8 cellular contexts compared by ENCODE assay signal in the genomic region with DNA sequence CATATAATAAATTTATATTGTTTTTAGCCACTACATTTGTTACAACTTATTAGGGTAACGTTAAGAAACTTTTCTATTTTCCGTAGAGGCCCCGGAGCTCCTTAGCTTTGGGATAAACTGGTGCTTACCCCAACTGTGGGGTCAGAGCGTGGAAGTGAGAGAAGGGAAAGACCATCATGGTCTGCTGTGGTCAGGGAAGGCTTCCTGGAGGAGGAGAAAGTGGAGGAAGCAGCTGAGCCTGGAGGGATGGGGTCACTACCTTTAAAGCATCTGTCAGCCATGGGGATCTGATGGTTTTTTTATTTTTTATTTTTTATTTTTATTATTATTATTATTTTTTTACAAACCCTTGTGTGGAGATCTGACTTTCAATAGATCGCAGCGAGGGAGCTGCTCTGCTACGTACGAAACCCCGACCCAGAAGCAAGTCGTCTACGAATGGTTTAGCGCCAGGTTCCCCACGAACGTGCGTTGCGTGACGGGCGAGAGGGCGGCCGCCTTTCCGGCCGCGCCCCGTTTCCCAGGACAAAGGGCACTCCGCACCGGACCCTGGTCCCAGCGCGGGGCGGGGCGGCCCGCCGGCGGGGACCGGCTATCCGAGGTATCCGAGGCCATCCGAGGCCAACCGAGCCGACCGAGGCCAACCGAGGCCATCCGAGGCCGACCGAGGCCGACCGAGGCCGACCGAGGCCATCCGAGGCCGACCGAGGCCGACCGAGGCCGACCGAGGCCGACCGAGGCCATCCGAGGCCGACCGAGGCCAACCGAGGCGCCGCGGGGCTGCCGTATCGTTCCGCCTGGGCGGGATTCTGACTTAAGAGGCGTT.
DNase-seq lines count a peak whose midpoint lies in the region; ATAC-seq and TF ChIP-seq lines count a peak whose summit lies in the region.

No MANE protein-coding gene starts in this region.

- no peaks in the 10 kb centered on the region for H3K36me3 ChIP-seq in HEK293 (ENCODE audit: control insufficient read depth in 2 of 2, insufficient read depth in 1 of 2, low read length in 2 of 2)
- no peaks in the 10 kb centered on the region for H3K36me3 ChIP-seq in ectodermal cell (ENCODE audit: control insufficient read depth, insufficient read depth, low read length)

- H3K4me3 ChIP-seq in HEK293 (ENCODE audit: low read depth, low read length) (peak overlapping the region; percentile 36), ectodermal cell (ENCODE audit: insufficient read depth, low read depth, low read length) (peak overlapping the region; percentile 22)

- peaks cover 11% of the 10 kb centered on the region for H3K27me3 Mint-ChIP-seq in activated CD8-positive, alpha-beta T cell treated with anti-CD3 and anti-CD28 coated beads, Interleukin-2, amount 10 ng/mL, durations not matched to agents 7 days and 5 days (ENCODE audit: low read depth)

- no peaks in the 10 kb centered on the region for H3K36me3 Mint-ChIP-seq in activated CD8-positive, alpha-beta T cell treated with anti-CD3 and anti-CD28 coated beads, Interleukin-2, amount 10 ng/mL, durations not matched to agents 7 days and 5 days (ENCODE audit: low read depth)

- no peak for TF ChIP-seq CTCF in HEK293 (tag by site-specific recombination; IDR thresholded peaks at IDR 0.05)

- H3K9me3 ChIP-seq in HEK293 (ENCODE audit: control insufficient read depth, insufficient read depth, low read depth, low read length) (no peaks in the 10 kb centered on the region), ectodermal cell (ENCODE audit: control insufficient read depth, low read length) (no peaks in the 10 kb centered on the region)

- CTCF ChIA-PET in HEK293 (lab: Yijun Ruan, JAX), result interaction anchor here (0.7 to 0.8 kb wide), 2 partner anchors 57 to 58 kb away, joined by 3 to 5 read pairs; no protein-coding TSS in a partner anchor
- CTCF ChIA-PET in activated CD8-positive, alpha-beta T cell treated with anti-CD3 and anti-CD28 coated beads, Interleukin-2, amount 10 ng/mL, durations not matched to agents 7 days and 5 days (lab: Charles Lee), result interaction anchor here (1.3 kb wide), 1 partner anchor 58 kb away, joined by 4 read pairs; no protein-coding TSS in a partner anchor

- H3K9me3 Mint-ChIP-seq in activated CD8-positive, alpha-beta T cell treated with anti-CD3 and anti-CD28 coated beads, Interleukin-2, amount 10 ng/mL, durations not matched to agents 7 days and 5 days (ENCODE audit: insufficient read depth), result no peaks in the 10 kb centered on the region

- no peak overlapping the region for H3K27ac ChIP-seq in HEK293 (ENCODE audit: extremely low read depth, low read depth, low read length)
- peak overlapping the region; percentile 50 for H3K27ac ChIP-seq in ectodermal cell (ENCODE audit: insufficient read depth, low read depth, low read length, poor library complexity, severe bottlenecking)

- H3K4me1 ChIP-seq in HEK293 (ENCODE audit: control insufficient read depth, insufficient read depth, low read length) (no peaks in the 10 kb centered on the region), ectodermal cell (ENCODE audit: control insufficient read depth, insufficient read depth, low read length) (no peaks in the 10 kb centered on the region)

- peaks cover 22% of the 10 kb centered on the region for H3K4me1 Mint-ChIP-seq in activated CD8-positive, alpha-beta T cell treated with anti-CD3 and anti-CD28 coated beads, Interleukin-2, amount 10 ng/mL, durations not matched to agents 7 days and 5 days (ENCODE audit: low read depth)

- H3K27ac Mint-ChIP-seq in activated CD8-positive, alpha-beta T cell treated with anti-CD3 and anti-CD28 coated beads, Interleukin-2, amount 10 ng/mL, durations not matched to agents 7 days and 5 days, result peak overlapping the region; percentile 52

- no peaks in the 10 kb centered on the region for H3K27me3 ChIP-seq in ectodermal cell (ENCODE audit: control insufficient read depth, insufficient read depth, low read length, poor library complexity, severe bottlenecking)

- WGBS in ectodermal cell, 2 experiments, result 6 to 7% methylated on average over 69 of the region's 69 CpGs

- H3K4me3 Mint-ChIP-seq in activated CD8-positive, alpha-beta T cell treated with anti-CD3 and anti-CD28 coated beads, Interleukin-2, amount 10 ng/mL, durations not matched to agents 7 days and 5 days, result peak overlapping the region; percentile 67

- peak; percentile 85 for DNase-seq in D341Med (ENCODE audit: low spot score)
- DNase-seq in NCI-H2107 treated with DMSO at 0.1 percent for 48 hours (lab: John Stamatoyannopoulos, UW; ENCODE audit: unreplicated experiment), result peak; percentile 18
- DNase-seq in activated CD8-positive, alpha-beta T cell treated with anti-CD3 and anti-CD28 coated beads, Interleukin-2, amount 10 ng/mL, durations not matched to agents 7 days and 5 days, result peak; percentile 75
- DNase-seq in lung microvascular endothelial cell (ENCODE audit: low read depth in 2 of 2), result peak; percentile 58 to 66
- DNase-seq in stimulated activated CD4-positive, alpha-beta T cell treated with anti-CD3 and anti-CD28 coated beads, Interleukin-4, amount 100 ng/mL, for 4 hours, result peak; percentile 74 to 86
- DNase-seq in NAMALWA (ENCODE audit: low spot score), result no peak

- POLR2A ChIA-PET in HEK293 (lab: Yijun Ruan, JAX), result no interaction called here
- POLR2A ChIA-PET in activated CD8-positive, alpha-beta T cell treated with anti-CD3 and anti-CD28 coated beads, Interleukin-2, amount 10 ng/mL, durations not matched to agents 7 days and 5 days (lab: Charles Lee), result no interaction called here

- ATAC-seq in activated CD8-positive, alpha-beta T cell treated with anti-CD3 and anti-CD28 coated beads, Interleukin-2, amount 10 ng/mL, durations not matched to agents 7 days and 5 days, result peak; percentile 90

TF ChIP-seq in HEK293, 187 proteins besides CTCF, POLR2A, EP300 and RAD21:
- TF ChIP-seq ZBTB8A (tag by site-specific recombination; IDR thresholded peaks at IDR 0.05) (0 out of 2 replicates have a peak, but pooled peaks have one; percentile 35), ZNF211 (tag by site-specific recombination; IDR thresholded peaks at IDR 0.05; ENCODE audit: low read depth) (no peak)
TF ChIP-seq in HEK293: peak in this region for 1.
